32 cellular contexts compared by ENCODE assay signal in the genomic region with DNA sequence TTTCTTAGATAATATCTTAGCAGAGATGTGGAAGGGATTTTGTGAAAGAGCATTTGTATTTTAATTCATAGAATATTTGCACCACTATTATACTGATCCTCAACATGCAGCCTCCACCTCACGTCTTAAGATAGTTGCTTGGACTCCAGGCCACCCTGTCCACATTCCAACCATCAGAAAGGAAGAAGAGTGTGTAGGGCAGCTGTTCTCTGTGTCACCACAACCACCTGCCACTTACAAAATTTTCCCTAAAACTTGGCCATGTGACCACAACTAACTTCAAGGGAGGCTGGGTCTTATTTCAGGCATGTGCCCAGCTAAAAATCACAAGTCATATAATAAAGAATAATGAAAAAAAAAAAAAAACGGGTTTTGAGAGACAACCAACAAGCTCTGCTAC.
"Had no signal": no experiment of that assay in that cellular context is flagged by ENCODE, and none has a peak within 500 bp of the region (broad histone marks: within the 10 kb centered on the region; RNA-seq: fewer than 3 reads in every experiment).

No MANE protein-coding gene starts in this region.

- H3K27ac Mint-ChIP-seq: naive thymus-derived CD4-positive, alpha-beta T cell; natural killer cell; nephron; neural progenitor cell; progenitor cell of endocrine pancreas; stimulated activated memory B cell treated with anti-CD40 and anti-IgM and Interleukin-4, amounts not matched to agents 10 μg/mL and 1 μg/mL and 100 μg/mL, for 72 hours; stimulated activated naive CD8-positive, alpha-beta T cell treated with anti-CD3 and anti-CD28 coated beads, Interleukin-15, amount 100 ng/mL, for 72 hours; type B pancreatic cell had no signal

- H3K79me2 ChIP-seq: parathyroid adenoma had no signal

- H3K9me3 Mint-ChIP-seq: naive thymus-derived CD4-positive, alpha-beta T cell; nephron; neural progenitor cell; stimulated activated memory B cell treated with anti-CD40 and anti-IgM and Interleukin-4, amounts not matched to agents 10 μg/mL and 1 μg/mL and 100 μg/mL, for 72 hours; stimulated activated naive CD8-positive, alpha-beta T cell treated with anti-CD3 and anti-CD28 coated beads, Interleukin-15, amount 100 ng/mL, for 72 hours; type B pancreatic cell had no signal

- H3K9me3 ChIP-seq: ovary, psoas muscle, right lobe of liver, sigmoid colon, spleen, suprapubic skin, testis, tibial artery, transverse colon, upper lobe of right lung, vagina had no signal

- H3K27ac ChIP-seq: neural progenitor cell, ovary, parathyroid adenoma, psoas muscle, right lobe of liver, sigmoid colon, skin epidermis, spleen, suprapubic skin, testis, tibial artery, transverse colon, upper lobe of right lung, vagina had no signal

- DNase-seq: naive thymus-derived CD4-positive, alpha-beta T cell; natural killer cell; occipital lobe; ovary; psoas muscle; right cardiac atrium; right lobe of liver; sigmoid colon; spleen; stimulated activated CD4-positive, alpha-beta T cell treated with anti-CD3 and anti-CD28 coated beads, Interleukin-12 subunit alpha, Interleukin-12 subunit beta, amount 100 ng/mL, for 4 hours; stimulated activated CD4-positive, alpha-beta T cell treated with anti-CD3 and anti-CD28 coated beads, Interleukin-1b, Interleukin-23, amount 100 ng/mL, for 48 hours; stimulated activated CD4-positive, alpha-beta T cell treated with anti-CD3 and anti-CD28 coated beads, Interleukin-4, amount 100 ng/mL, for 1 hour; stimulated activated CD4-positive, alpha-beta T cell treated with anti-CD3 and anti-CD28 coated beads, Interleukin-4, amount 100 ng/mL, for 4 hours; stimulated activated CD8-positive, alpha-beta memory T cell treated with anti-CD3 and anti-CD28 coated beads, Interleukin-4, amount 100 ng/mL, for 48 hours; stimulated activated naive CD4-positive, alpha-beta T cell; stimulated activated naive CD8-positive, alpha-beta T cell treated with anti-CD3 and anti-CD28 coated beads, Interleukin-15, amount 100 ng/mL, for 72 hours; stimulated activated naive CD8-positive, alpha-beta T cell treated with anti-CD3 and anti-CD28 coated beads, Interleukin-15, Interleukin-2, amounts not matched to agents 100 U/mL and 50 U/mL, for 24 hours; substantia nigra; testis; tibial artery; transverse colon; upper lobe of right lung had no signal

- H3K9ac ChIP-seq: neural progenitor cell, parathyroid adenoma had no signal

- H3K27me3 Mint-ChIP-seq: naive thymus-derived CD4-positive, alpha-beta T cell; stimulated activated memory B cell treated with anti-CD40 and anti-IgM and Interleukin-4, amounts not matched to agents 10 μg/mL and 1 μg/mL and 100 μg/mL, for 72 hours; stimulated activated naive CD8-positive, alpha-beta T cell treated with anti-CD3 and anti-CD28 coated beads, Interleukin-15, amount 100 ng/mL, for 72 hours had no signal

- H3K36me3 ChIP-seq: neural progenitor cell, ovary, right lobe of liver, sigmoid colon, spleen, suprapubic skin, tibial artery, transverse colon, upper lobe of right lung, vagina had no signal

- ATAC-seq: naive thymus-derived CD4-positive, alpha-beta T cell; natural killer cell; psoas muscle; right cardiac atrium; stimulated activated memory B cell treated with anti-CD40 and anti-IgM and Interleukin-4, amounts not matched to agents 10 μg/mL and 1 μg/mL and 100 μg/mL, for 72 hours; stimulated activated naive CD8-positive, alpha-beta T cell treated with anti-CD3 and anti-CD28 coated beads, Interleukin-15, amount 100 ng/mL, for 72 hours; stimulated activated naive CD8-positive, alpha-beta T cell treated with anti-CD3 and anti-CD28 coated beads, Interleukin-15, Interleukin-2, amounts not matched to agents 100 U/mL and 50 U/mL, for 24 hours; upper lobe of right lung had no signal

- H3K4me3 Mint-ChIP-seq: naive thymus-derived CD4-positive, alpha-beta T cell; natural killer cell; nephron; neural progenitor cell; stimulated activated memory B cell treated with anti-CD40 and anti-IgM and Interleukin-4, amounts not matched to agents 10 μg/mL and 1 μg/mL and 100 μg/mL, for 72 hours; stimulated activated naive CD8-positive, alpha-beta T cell treated with anti-CD3 and anti-CD28 coated beads, Interleukin-15, amount 100 ng/mL, for 72 hours; type B pancreatic cell had no signal

- H3K27me3 ChIP-seq: neural progenitor cell, ovary, right lobe of liver, sigmoid colon, spleen, suprapubic skin, testis, tibial artery, transverse colon, vagina had no signal

- H3K4me2 ChIP-seq: neural progenitor cell, smooth muscle cell had no signal

- H3K4me1 Mint-ChIP-seq: naive thymus-derived CD4-positive, alpha-beta T cell; natural killer cell; nephron; stimulated activated memory B cell treated with anti-CD40 and anti-IgM and Interleukin-4, amounts not matched to agents 10 μg/mL and 1 μg/mL and 100 μg/mL, for 72 hours; stimulated activated naive CD8-positive, alpha-beta T cell treated with anti-CD3 and anti-CD28 coated beads, Interleukin-15, amount 100 ng/mL, for 72 hours had no signal

- H3K4me3 ChIP-seq: neural progenitor cell, ovary, psoas muscle, right lobe of liver, sigmoid colon, skin epidermis, smooth muscle cell, spleen, suprapubic skin, testis, tibial artery, transverse colon, upper lobe of right lung, vagina had no signal

- H3K36me3 Mint-ChIP-seq: naive thymus-derived CD4-positive, alpha-beta T cell; natural killer cell; neural progenitor cell; stimulated activated memory B cell treated with anti-CD40 and anti-IgM and Interleukin-4, amounts not matched to agents 10 μg/mL and 1 μg/mL and 100 μg/mL, for 72 hours; type B pancreatic cell had no signal

- H3K4me1 ChIP-seq: neural progenitor cell, parathyroid adenoma, psoas muscle, sigmoid colon, spleen, suprapubic skin, testis, transverse colon, upper lobe of right lung, vagina had no signal

- H2AFZ ChIP-seq: neural progenitor cell, parathyroid adenoma had no signal
